In genomic region chr18:79853993-79854364, GRCh38 we compare ENCODE assay signal across 17 cellular contexts. TPM values are rescaled to one million over a fixed set of nuclear protein-coding genes. Genes with fewer than 3 reads are reported as not detected.
A peak's percentile ranks its signal among the peaks of the same experiment; 100 is the strongest.
DNase-seq lines count a peak whose midpoint lies in the region; ATAC-seq, FAIRE-seq and TF ChIP-seq lines count a peak whose summit lies in the region.
"Had no signal": no experiment of that assay in that cellular context is flagged by ENCODE, and none has a peak within 500 bp of the region (broad histone marks: within the 10 kb centered on the region; RNA-seq: fewer than 3 reads in every experiment).

No MANE protein-coding gene starts in this region.

- H3K18ac ChIP-seq in neuronal stem cell (ENCODE audit: low read length), result peak overlapping the region; percentile 51

- H3K79me1 ChIP-seq in neuronal stem cell (ENCODE audit: low read depth, low read length), result peaks cover 2% of the 10 kb centered on the region

- DNase-seq in SK-N-SH, result no peak
- DNase-seq in AG20443 (ENCODE audit: low spot score), result peak; percentile 5
- DNase-seq in colonic mucosa, result peak; percentile 7
- DNase-seq in neuronal stem cell (ENCODE audit: low spot score), result no peak
- DNase-seq in SHP77 treated with DMSO at 0.1 percent for 48 hours (lab: John Stamatoyannopoulos, UW), result no peak
- DNase-seq in small intestine, result no peak
- no peak for DNase-seq in GM19239 (ENCODE audit: insufficient read length, low spot score)
- DNase-seq: 8988T, COR-L47, H9, NCI-H1436, NCI-H2029 treated with DMSO at 0.1 percent for 48 hours, NCI-H510A treated with DMSO at 0.1 percent for 48 hours, RPMI8226 had no signal

- peak overlapping the region; percentile 10 for H3K14ac ChIP-seq in neuronal stem cell (ENCODE audit: low read length)

- no peak overlapping the region for H4K8ac ChIP-seq in neuronal stem cell (ENCODE audit: low read depth, low read length)

- H3K36me3 ChIP-seq in SK-N-SH (replicated peaks in 1 of 2; ENCODE audit: control insufficient read depth in 1 of 2, insufficient read depth in 2 of 2, low read length in 1 of 2), result no peaks in the 10 kb centered on the region
- no peaks in the 10 kb centered on the region for H3K36me3 ChIP-seq in colonic mucosa
- H3K36me3 ChIP-seq in neuronal stem cell (replicated peaks in 1 of 2; ENCODE audit: control insufficient read depth in 2 of 2, insufficient read depth in 2 of 2, low read length in 2 of 2), result no peaks in the 10 kb centered on the region
- H3K36me3 ChIP-seq in small intestine (ENCODE audit: control insufficient read depth in 2 of 2, insufficient read depth in 2 of 2, low read length in 2 of 2), result no peaks in the 10 kb centered on the region

- no peak overlapping the region for H2BK15ac ChIP-seq in neuronal stem cell (ENCODE audit: low read length)

- H2BK5ac ChIP-seq in neuronal stem cell (ENCODE audit: low read length), result no peak overlapping the region

- no peak for TF ChIP-seq CTCF in SK-N-SH (IDR thresholded peaks at IDR 0.05)
- TF ChIP-seq CTCF in colonic mucosa (IDR thresholded peaks at IDR 0.05), result no peak

- H4K20me1 ChIP-seq in SK-N-SH (ENCODE audit: insufficient read depth), result no peaks in the 10 kb centered on the region

- no peak overlapping the region for H2BK120ac ChIP-seq in neuronal stem cell (ENCODE audit: low read depth, low read length)

- H3K4ac ChIP-seq in neuronal stem cell (ENCODE audit: low read length), result no peak overlapping the region

- no peaks in the 10 kb centered on the region for H3K79me2 ChIP-seq in SK-N-SH (ENCODE audit: insufficient read depth)

- no peak for TF ChIP-seq EP300 in SK-N-SH (IDR thresholded peaks at IDR 0.05; ENCODE audit: borderline replicate concordance in 1 of 2, low read depth in 1 of 2, low read length in 1 of 2)

- intact Hi-C loops in colonic mucosa (cut with DNase I), result no loop called here

- WGBS in SK-N-SH (ENCODE audit: low lambda C conversion rate), result 49% methylated on average over 5 of the region's 15 CpGs
- WGBS in neuronal stem cell (ENCODE audit: extremely low coverage in 2 of 2, insufficient read length in 2 of 2, insufficient replicate concordance in 1 of 2), 2 donors, result no CpG with 5 or more reads among the region's 15 CpGs
- 82 to 87% (median 86%) methylated on average over 14 to 15 of the region's 15 CpGs for WGBS in small intestine, 3 donors

- no peak overlapping the region for H3K4me3 ChIP-seq in SK-N-SH (ENCODE audit: low read depth in 2 of 2, low read length in 1 of 2)
- no peak overlapping the region for H3K4me3 ChIP-seq in colonic mucosa
- no peak overlapping the region for H3K4me3 ChIP-seq in neuronal stem cell (ENCODE audit: low read length in 2 of 2)
- no peak overlapping the region for H3K4me3 ChIP-seq in small intestine (ENCODE audit: low read depth in 1 of 2, low read length in 2 of 2)

- no peak overlapping the region for H3K27ac ChIP-seq in SK-N-SH (ENCODE audit: low read depth in 2 of 2, low read length in 1 of 2)
- H3K27ac ChIP-seq in colonic mucosa, result no peak overlapping the region
- no peak overlapping the region for H3K27ac ChIP-seq in neuronal stem cell (replicated peaks; ENCODE audit: low read length)
- H3K27ac ChIP-seq in small intestine (ENCODE audit: low read depth in 1 of 2, low read length in 1 of 2), result no peak overlapping the region

- H2AFZ ChIP-seq in SK-N-SH (ENCODE audit: low read depth), result no peak overlapping the region
- H2AFZ ChIP-seq in neuronal stem cell (ENCODE audit: low read length), result no peak overlapping the region

- no peaks in the 10 kb centered on the region for H3F3A ChIP-seq in SK-N-SH (replicated peaks; ENCODE audit: insufficient read depth)

- no peak overlapping the region for H2BK12ac ChIP-seq in neuronal stem cell (ENCODE audit: low read length)

- H3K4me2 ChIP-seq in SK-N-SH, result no peak overlapping the region
- H3K4me2 ChIP-seq in neuronal stem cell (ENCODE audit: insufficient read depth, low read length, poor library complexity, severe bottlenecking), result no peak overlapping the region

- peaks cover 64% of the 10 kb centered on the region for H3K27me3 ChIP-seq in SK-N-SH (ENCODE audit: insufficient read depth)
- no peaks in the 10 kb centered on the region for H3K27me3 ChIP-seq in colonic mucosa
- peaks cover 0 to 6% (median 0%) of the 10 kb centered on the region in 3 experiments for H3K27me3 ChIP-seq in neuronal stem cell (ENCODE audit: control insufficient read depth in 3 of 3, insufficient read depth in 3 of 3, low read depth in 1 of 3, low read length in 3 of 3)
- H3K27me3 ChIP-seq in small intestine (ENCODE audit: control insufficient read depth in 2 of 2, insufficient read depth in 2 of 2, low read length in 2 of 2), result no peaks in the 10 kb centered on the region

- peaks cover 0 to 2% of the 10 kb centered on the region in 2 experiments; a peak in 1 of 4 replicates for H3K4me1 ChIP-seq in SK-N-SH (ENCODE audit: control insufficient read depth in 1 of 2, insufficient read depth in 2 of 2, low read depth in 1 of 2, low read length in 1 of 2)
- no peaks in the 10 kb centered on the region for H3K4me1 ChIP-seq in colonic mucosa
- peaks cover 0 to 5% of the 10 kb centered on the region in 2 donors for H3K4me1 ChIP-seq in neuronal stem cell (ENCODE audit: control insufficient read depth in 2 of 2, insufficient read depth in 1 of 2, low read depth in 1 of 2, low read length in 2 of 2)
- no peaks in the 10 kb centered on the region for H3K4me1 ChIP-seq in small intestine (ENCODE audit: control insufficient read depth in 2 of 2, insufficient read depth in 1 of 2, low read depth in 1 of 2, low read length in 1 of 2)

- TF ChIP-seq RAD21 in SK-N-SH (IDR thresholded peaks at IDR 0.05; ENCODE audit: low read length), result no peak

- CTCF ChIA-PET in SK-N-SH (lab: Yijun Ruan, JAX), result interaction anchor here (1.1 kb wide), 1 partner anchor 14 kb away, joined by 3 read pairs; no protein-coding TSS in a partner anchor

- 0 out of 3 replicates have a peak, but pooled peaks have one; percentile 13 for ATAC-seq in SK-N-SH treated with all-trans-retinoic acid at 6 μM for 48 hours

- H4K91ac ChIP-seq in neuronal stem cell (ENCODE audit: low read depth, low read length, poor library complexity), result no peak overlapping the region

- no peaks in the 10 kb centered on the region for H3K9me3 ChIP-seq in SK-N-SH
- H3K9me3 ChIP-seq in colonic mucosa, result no peaks in the 10 kb centered on the region
- H3K9me3 ChIP-seq in neuronal stem cell (replicated peaks in 1 of 2; ENCODE audit: control insufficient read depth in 2 of 2, insufficient read depth in 1 of 2, low read depth in 1 of 2, low read length in 2 of 2), result no peaks in the 10 kb centered on the region
- peaks cover 2% of the 10 kb centered on the region for H3K9me3 ChIP-seq in small intestine (ENCODE audit: control insufficient read depth, low read depth)

- no peak overlapping the region for H3K9ac ChIP-seq in SK-N-SH
- no peak overlapping the region for H3K9ac ChIP-seq in colonic mucosa (ENCODE audit: low read depth in 2 of 2, low read length in 2 of 2)
- no peak overlapping the region for H3K9ac ChIP-seq in neuronal stem cell (ENCODE audit: low read depth, low read length, poor library complexity)

- H3K9me2 ChIP-seq in SK-N-SH, result no peaks in the 10 kb centered on the region

- POLR2A ChIA-PET in SK-N-SH (lab: Yijun Ruan, JAX), result no interaction called here

- no peak overlapping the region for H3K23ac ChIP-seq in neuronal stem cell (ENCODE audit: low read depth, low read length, poor library complexity)

- H2AK5ac ChIP-seq in neuronal stem cell (ENCODE audit: low read depth, low read length), result peak overlapping the region; percentile 36

- FAIRE-seq in small intestine (lab: Jason Lieb, UNC) (no peak), GM19239 (lab: Jason Lieb, UNC) (no peak)

TF ChIP-seq in SK-N-SH treated with all-trans-retinoic acid at 6 μM for 48 hours, 23 proteins besides CTCF, POLR2A, EP300 and RAD21 (continues in another document):
- no peak for TF ChIP-seq RARB (CRISPR knock-in tag; IDR thresholded peaks at IDR 0.05)
- no peak for TF ChIP-seq POU6F1 (CRISPR knock-in tag; IDR thresholded peaks at IDR 0.05; ENCODE audit: borderline replicate concordance, low read depth)

TF ChIP-seq in SK-N-SH, 30 proteins besides CTCF, POLR2A, EP300 and RAD21:
- TF ChIP-seq TEAD4 (IDR thresholded peaks at IDR 0.05; ENCODE audit: borderline replicate concordance, insufficient read depth) (no peak), FOXM1 (IDR thresholded peaks at IDR 0.05; ENCODE audit: low read depth) (no peak), SMC3 (IDR thresholded peaks at IDR 0.05; ENCODE audit: low read depth, low read length) (no peak), POLR2AphosphoS5 (IDR thresholded peaks at IDR 0.05; ENCODE audit: low read depth, low read length) (no peak), FOSL2 (IDR thresholded peaks at IDR 0.05; ENCODE audit: borderline replicate concordance, low read depth) (no peak), ZBTB33 (IDR thresholded peaks at IDR 0.05; ENCODE audit: borderline replicate concordance, low read depth) (no peak), MXI1 (IDR thresholded peaks at IDR 0.05; ENCODE audit: low read depth, low read length) (no peak), GATA2 (CRISPR knock-in tag; IDR thresholded peaks at IDR 0.05) (no peak), ELF1 (IDR thresholded peaks at IDR 0.05) (no peak)

RNA-seq across cellular contexts. Expression of gene KCNG2, which starts 56.2 kb away (rescaled TPM):
- polyA plus RNA-seq in SK-N-SH (2012; rRNA removed) (not detected in 2 replicates), small intestine (under 1 TPM in 1 of 3 donors, not detected in 2; 0.10 TPM)
- polyA plus RNA-seq in SK-N-SH (2012; cell fraction: cytosol; rRNA removed), result not detected in 2 replicates
- polyA plus RNA-seq in SK-N-SH (2012; cell fraction: nucleus; rRNA removed), result not detected in 2 replicates
- under 1 TPM in 1 of 2 donors, not detected in 1; 0.32 TPM for total RNA-seq in colonic mucosa
- 0.29 TPM for polyA plus RNA-seq in neuronal stem cell (2013, experiment 1 of 2)
- polyA plus RNA-seq in neuronal stem cell (2013, experiment 2 of 2), result 0.29 TPM
- polyA plus RNA-seq: CD14-positive monocyte, IgD-negative memory B cell had no signal

Comparison
In these comparisons a context has a peak if more than half of its experiments do, and no peak if none do; other contexts are left out.
1. DNase-seq: peak in AG20443 (single experiment) and colonic mucosa (single experiment); none in SK-N-SH (single experiment), neuronal stem cell (single experiment), SHP77 treated with DMSO at 0.1 percent for 48 hours (single experiment), small intestine (single experiment) and GM19239 (single experiment).